In the genomic region with DNA sequence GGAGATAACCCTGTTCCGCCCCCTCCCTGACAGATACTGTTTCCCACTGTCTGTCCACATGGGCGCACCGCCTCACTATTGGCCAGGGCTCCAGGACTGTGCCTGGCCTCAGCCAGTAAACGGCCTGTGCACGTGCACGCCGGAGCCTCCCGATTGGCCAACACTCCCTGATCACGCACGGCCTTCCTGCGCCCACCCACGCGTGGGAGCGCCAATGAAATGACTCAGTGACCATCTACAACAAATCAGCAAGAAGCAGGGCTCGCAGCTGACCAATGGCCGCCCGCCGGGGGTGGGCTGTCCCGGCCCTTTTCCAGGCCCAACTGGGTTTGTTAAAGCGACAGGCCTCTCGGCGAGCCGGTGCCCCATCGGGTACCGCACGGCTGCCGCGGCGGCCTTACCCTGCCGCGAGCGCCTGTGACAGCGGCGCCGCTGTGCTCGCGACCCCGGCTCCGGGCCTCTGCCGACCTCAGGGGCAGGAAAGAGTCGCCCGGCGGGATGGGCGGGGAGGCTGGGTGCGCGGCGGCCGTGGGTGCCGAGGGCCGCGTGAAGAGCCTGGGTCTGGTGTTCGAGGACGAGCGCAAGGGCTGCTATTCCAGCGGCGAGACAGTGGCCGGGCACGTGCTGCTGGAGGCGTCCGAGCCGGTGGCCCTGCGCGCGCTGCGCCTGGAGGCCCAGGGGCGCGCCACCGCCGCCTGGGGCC, we compare ENCODE assay signal across 8 cellular contexts. TPM values are rescaled to one million over a fixed set of nuclear protein-coding genes. Genes with fewer than 3 reads are reported as not detected.
DNase-seq lines count a peak whose midpoint lies in the region; ATAC-seq lines count a peak whose summit lies in the region.

A gene with protein sequence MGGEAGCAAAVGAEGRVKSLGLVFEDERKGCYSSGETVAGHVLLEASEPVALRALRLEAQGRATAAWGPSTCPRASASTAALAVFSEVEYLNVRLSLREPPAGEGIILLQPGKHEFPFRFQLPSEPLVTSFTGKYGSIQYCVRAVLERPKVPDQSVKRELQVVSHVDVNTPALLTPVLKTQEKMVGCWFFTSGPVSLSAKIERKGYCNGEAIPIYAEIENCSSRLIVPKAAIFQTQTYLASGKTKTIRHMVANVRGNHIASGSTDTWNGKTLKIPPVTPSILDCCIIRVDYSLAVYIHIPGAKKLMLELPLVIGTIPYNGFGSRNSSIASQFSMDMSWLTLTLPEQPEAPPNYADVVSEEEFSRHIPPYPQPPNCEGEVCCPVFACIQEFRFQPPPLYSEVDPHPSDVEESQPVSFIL (plus strand): TSS at position 340 of the 703 bp plus-strand sequence. CDS start 159 bp downstream, at position 499.

- H3K36me3 Mint-ChIP-seq in activated CD8-positive, alpha-beta memory T cell treated with anti-CD3 and anti-CD28 coated beads, Interleukin-2, amount 10 ng/mL, durations not matched to agents 7 days and 5 days = peaks cover 1% of the 10 kb centered on the region
- no peaks in the 10 kb centered on the region for H3K36me3 Mint-ChIP-seq in effector memory CD8-positive, alpha-beta T cell (ENCODE audit: insufficient read depth)

- H3K27ac Mint-ChIP-seq in activated CD8-positive, alpha-beta memory T cell treated with anti-CD3 and anti-CD28 coated beads, Interleukin-2, amount 10 ng/mL, durations not matched to agents 7 days and 5 days = peak within 1 kb of the TSS; percentile 52
- peak within 1 kb of the TSS in 1 of 2 donors; percentile 15 for H3K27ac Mint-ChIP-seq in effector memory CD8-positive, alpha-beta T cell

- ATAC-seq in GM19397 (IDR thresholded peaks at IDR 0.05; ENCODE audit: unreplicated experiment) = peak; percentile 92
- ATAC-seq in HG03575 (IDR thresholded peaks at IDR 0.05; ENCODE audit: extremely low read depth, insufficient number of reproducible peaks, low FRiP score, unreplicated experiment) = peak; percentile 94
- peak; percentile 97 for ATAC-seq in activated CD8-positive, alpha-beta memory T cell treated with anti-CD3 and anti-CD28 coated beads, Interleukin-2, amount 10 ng/mL, durations not matched to agents 7 days and 5 days
- ATAC-seq in effector memory CD8-positive, alpha-beta T cell (replicated peaks) = peak; percentile 91

- peaks cover 19% of the 10 kb centered on the region for H3K27me3 Mint-ChIP-seq in activated CD8-positive, alpha-beta memory T cell treated with anti-CD3 and anti-CD28 coated beads, Interleukin-2, amount 10 ng/mL, durations not matched to agents 7 days and 5 days
- H3K27me3 Mint-ChIP-seq in effector memory CD8-positive, alpha-beta T cell = peaks cover 6 to 16% of the 10 kb centered on the region in 2 donors

- CTCF ChIA-PET in activated CD8-positive, alpha-beta memory T cell treated with anti-CD3 and anti-CD28 coated beads, Interleukin-2, amount 10 ng/mL, durations not matched to agents 7 days and 5 days (lab: Charles Lee) = no interaction called here

- peaks cover 7% of the 10 kb centered on the region for H3K4me1 Mint-ChIP-seq in activated CD8-positive, alpha-beta memory T cell treated with anti-CD3 and anti-CD28 coated beads, Interleukin-2, amount 10 ng/mL, durations not matched to agents 7 days and 5 days
- H3K4me1 Mint-ChIP-seq in effector memory CD8-positive, alpha-beta T cell (ENCODE audit: low read depth in 2 of 2) = peaks cover 0 to 5% of the 10 kb centered on the region in 2 donors

- H3K9me3 Mint-ChIP-seq in activated CD8-positive, alpha-beta memory T cell treated with anti-CD3 and anti-CD28 coated beads, Interleukin-2, amount 10 ng/mL, durations not matched to agents 7 days and 5 days (ENCODE audit: low read depth) = peaks cover 5% of the 10 kb centered on the region
- H3K9me3 Mint-ChIP-seq in effector memory CD8-positive, alpha-beta T cell = peaks cover 2 to 6% of the 10 kb centered on the region in 2 donors

- DNase-seq in AG20443 (ENCODE audit: low spot score) (peak; percentile 97), NCI-H82 treated with DMSO at 0.1 percent for 48 hours (lab: John Stamatoyannopoulos, UW; ENCODE audit: unreplicated experiment) (peak; percentile 93), lung microvascular endothelial cell (ENCODE audit: low read depth in 2 of 2) (peak; percentile 75 to 100)
- DNase-seq in activated CD8-positive, alpha-beta memory T cell treated with anti-CD3 and anti-CD28 coated beads, Interleukin-2, amount 10 ng/mL, durations not matched to agents 7 days and 5 days = peak; percentile 89
- DNase-seq in effector memory CD8-positive, alpha-beta T cell = peak; percentile 55 to 68 (median 65)
- peak; percentile 86 to 91 (median 90) for DNase-seq in stimulated activated CD4-positive, alpha-beta T cell treated with anti-CD3 and anti-CD28 coated beads, TNF-alpha, amount 100 ng/mL, for 1 hour (ENCODE audit: low read depth in 3 of 3, low spot score in 1 of 3)

- H3K4me3 Mint-ChIP-seq in activated CD8-positive, alpha-beta memory T cell treated with anti-CD3 and anti-CD28 coated beads, Interleukin-2, amount 10 ng/mL, durations not matched to agents 7 days and 5 days = peak within 1 kb of the TSS; percentile 38
- peak within 1 kb of the TSS; percentile 48 to 73 for H3K4me3 Mint-ChIP-seq in effector memory CD8-positive, alpha-beta T cell

RNA-seq across cellular contexts. Expression of the gene that starts here (rescaled TPM):
- total RNA-seq in activated CD8-positive, alpha-beta memory T cell treated with anti-CD3 and anti-CD28 coated beads, Interleukin-2, amount 10 ng/mL, durations not matched to agents 7 days and 5 days = under 1 TPM in 1 of 2 experiments, not detected in 1; 0.09 TPM
- 0.79 and 0.87 TPM in 2 replicates for total RNA-seq in lung microvascular endothelial cell

Comparison
In these comparisons a context has a peak if more than half of its experiments do, and no peak if none do; other contexts are left out.
1. Peak in every context shown above with its lines: DNase-seq and ATAC-seq.
2. Peak in DNase-seq and ATAC-seq in activated CD8-positive, alpha-beta memory T cell treated with anti-CD3 and anti-CD28 coated beads, Interleukin-2, amount 10 ng/mL, durations not matched to agents 7 days and 5 days; RNA of the gene not detected or under 1 TPM.
3. Peak in DNase-seq in lung microvascular endothelial cell; RNA of the gene not detected or under 1 TPM.